8 cellular contexts compared by ENCODE assay signal in genomic region chr2:241733391-241734207, GRCh38.
DNase-seq lines count a peak whose midpoint lies in the region; ATAC-seq and TF ChIP-seq lines count a peak whose summit lies in the region.

No MANE protein-coding gene starts in this region.

- H3K9me3 ChIP-seq in SK-N-MC (ENCODE audit: low read depth, low read length): no peaks in the 10 kb centered on the region

- DNase-seq in GM12865 (ENCODE audit: low read depth) (no peak), SK-N-MC (ENCODE audit: low read depth, low spot score) (no peak), foreskin fibroblast (no peak), retinal pigment epithelial cell (ENCODE audit: low read depth) (no peak), NCI-H748 treated with DMSO at 0.1 percent for 48 hours (lab: John Stamatoyannopoulos, UW) (no peak)

- no peak overlapping the region for H3K27ac ChIP-seq in SK-N-MC

- TF ChIP-seq CTCF in GM12865 (IDR thresholded peaks at IDR 0.05; ENCODE audit: insufficient read depth, low read depth, low read length, missing control alignments): no peak
- TF ChIP-seq CTCF in foreskin fibroblast (IDR thresholded peaks at IDR 0.05; ENCODE audit: low read depth, low read length): no peak
- no peak for TF ChIP-seq CTCF in retinal pigment epithelial cell (conservative IDR thresholded peaks at IDR 0.05; ENCODE audit: low read depth, low read length)

- no peak for ATAC-seq in GM18873 (IDR thresholded peaks at IDR 0.05; ENCODE audit: low FRiP score, unreplicated experiment)
- ATAC-seq in GM21381 (IDR thresholded peaks at IDR 0.05; ENCODE audit: unreplicated experiment): no peak
- no peak for ATAC-seq in GM21515 (IDR thresholded peaks at IDR 0.05; ENCODE audit: unreplicated experiment)

- no peak overlapping the region for H3K9ac ChIP-seq in SK-N-MC (ENCODE audit: insufficient read length)

- no peaks in the 10 kb centered on the region for H3K36me3 ChIP-seq in SK-N-MC (ENCODE audit: insufficient read depth, low read length)

- peak overlapping the region; percentile 54; the same call in 1 of the 2 replicates for H3K4me3 ChIP-seq in GM12865 (ENCODE audit: low read depth, low read length)
- H3K4me3 ChIP-seq in SK-N-MC: peak overlapping the region; percentile 96
- H3K4me3 ChIP-seq in foreskin fibroblast (ENCODE audit: low read depth in 1 of 2, low read length in 2 of 2): peak overlapping the region; percentile 47 to 56
- H3K4me3 ChIP-seq in retinal pigment epithelial cell (ENCODE audit: low read length): peak overlapping the region; percentile 48
